In the genomic region with DNA sequence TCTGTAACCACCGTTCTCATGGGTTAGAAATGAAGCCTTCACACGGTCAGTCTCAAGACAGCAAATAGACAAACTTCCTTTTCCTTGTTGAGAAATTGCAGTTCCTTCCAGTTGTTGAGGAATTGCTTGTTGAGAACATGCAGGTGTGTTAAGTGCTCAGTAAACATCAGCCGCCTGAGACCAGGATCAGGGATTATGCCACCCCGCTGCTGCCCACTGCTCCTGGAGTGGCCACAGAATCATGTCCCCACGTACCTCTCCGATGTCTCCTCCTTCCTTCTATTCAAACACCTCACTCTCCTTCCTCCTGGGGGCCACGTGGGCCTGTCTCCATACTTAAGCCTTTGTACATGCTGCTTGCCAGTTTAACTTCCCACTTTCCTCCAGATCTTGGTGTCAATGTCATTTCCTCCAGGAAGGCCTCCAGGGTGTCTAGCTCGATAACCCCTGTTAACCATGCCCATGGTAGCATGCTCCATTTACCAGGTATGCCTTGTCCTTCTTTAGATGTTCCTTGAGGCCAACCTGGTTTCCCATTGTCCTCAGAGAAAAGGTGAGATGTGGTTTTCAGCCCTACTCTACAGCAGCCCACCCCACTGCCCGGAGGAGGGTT, we compare ENCODE assay signal across 25 cellular contexts. TPM values are rescaled to one million over a fixed set of nuclear protein-coding genes. Genes with fewer than 3 reads are reported as not detected.
DNase-seq lines count a peak whose midpoint lies in the region; ATAC-seq and TF ChIP-seq lines count a peak whose summit lies in the region.
"Had no signal": no experiment of that assay in that cellular context is flagged by ENCODE, and none has a peak within 500 bp of the region (broad histone marks: within the 10 kb centered on the region; RNA-seq: fewer than 3 reads in every experiment).

No MANE protein-coding gene starts in this region.

- intact Hi-C loops in activated CD8-positive, alpha-beta T cell treated with anti-CD3 and anti-CD28 coated beads for 36 hours (cut with micrococcal nuclease), result no loop called here
- intact Hi-C loops in mucosa of descending colon (cut with DNase I, micrococcal nuclease), result no loop called here

- no peak for DNase-seq in activated CD8-positive, alpha-beta T cell treated with anti-CD3 and anti-CD28 coated beads, Interleukin-2, amount 10 ng/mL, durations not matched to agents 7 days and 5 days
- DNase-seq in activated CD8-positive, alpha-beta T cell treated with anti-CD3 and anti-CD28 coated beads for 36 hours, result no peak
- no peak for DNase-seq in central memory CD8-positive, alpha-beta T cell (ENCODE audit: low spot score in 2 of 2)
- no peak for DNase-seq in naive B cell
- no peak for DNase-seq in mucosa of descending colon
- DNase-seq in omental fat pad (ENCODE audit: low spot score), result no peak
- no peak for DNase-seq in globus pallidus (ENCODE audit: low spot score)
- DNase-seq in glomerular visceral epithelial cell (ENCODE audit: extremely low spot score), result no peak
- DNase-seq: activated effector memory CD4-positive, alpha-beta T cell treated with Interleukin-2 at 50 U/mL for 16 hours; activated T-cell treated with anti-CD3 and anti-CD28 coated beads for 4 hours; CD4-positive, alpha-beta T cell; glutamatergic neuron; left colon; naive thymus-derived CD4-positive, alpha-beta T cell; NCI-H146; NCI-H446 treated with DMSO at 0.1 percent for 48 hours; NCI-H774; SHP77 treated with DMSO at 0.1 percent for 48 hours; substantia nigra; trophoblast cell had no signal

- no peak for ATAC-seq in activated CD8-positive, alpha-beta T cell treated with anti-CD3 and anti-CD28 coated beads, Interleukin-2, amount 10 ng/mL, durations not matched to agents 7 days and 5 days
- ATAC-seq in activated CD8-positive, alpha-beta T cell treated with anti-CD3 and anti-CD28 coated beads for 36 hours, result no peak
- ATAC-seq in central memory CD8-positive, alpha-beta T cell (replicated peaks; ENCODE audit: extremely low read depth, poor library complexity, severe bottlenecking), result no peak
- ATAC-seq in naive B cell (ENCODE audit: low read depth in 2 of 2), result no peak
- no peak for ATAC-seq in mucosa of descending colon
- ATAC-seq in omental fat pad (ENCODE audit: low FRiP score), result no peak
- ATAC-seq: activated naive CD4-positive, alpha-beta T cell treated with anti-CD3 and anti-CD28 coated beads, Interleukin-2, amount 50 U/mL, for 72 hours; left colon; naive thymus-derived CD4-positive, alpha-beta T cell; Panc1; stimulated activated memory B cell treated with anti-CD40 and anti-IgM and Interleukin-4, amounts not matched to agents 10 μg/mL and 1 μg/mL and 100 μg/mL, for 72 hours had no signal

- H3K4me3 Mint-ChIP-seq in activated CD8-positive, alpha-beta T cell treated with anti-CD3 and anti-CD28 coated beads, Interleukin-2, amount 10 ng/mL, durations not matched to agents 7 days and 5 days, result no peak overlapping the region
- no peak overlapping the region for H3K4me3 Mint-ChIP-seq in activated CD8-positive, alpha-beta T cell treated with anti-CD3 and anti-CD28 coated beads for 36 hours
- H3K4me3 Mint-ChIP-seq in central memory CD8-positive, alpha-beta T cell, result no peak overlapping the region
- no peak overlapping the region for H3K4me3 Mint-ChIP-seq in naive B cell
- H3K4me3 Mint-ChIP-seq: CD4-positive, alpha-beta T cell; naive thymus-derived CD4-positive, alpha-beta T cell; stimulated activated memory B cell treated with anti-CD40 and anti-IgM and Interleukin-4, amounts not matched to agents 10 μg/mL and 1 μg/mL and 100 μg/mL, for 72 hours had no signal

- no peaks in the 10 kb centered on the region for H3K27me3 Mint-ChIP-seq in activated CD8-positive, alpha-beta T cell treated with anti-CD3 and anti-CD28 coated beads, Interleukin-2, amount 10 ng/mL, durations not matched to agents 7 days and 5 days (ENCODE audit: low read depth)
- no peaks in the 10 kb centered on the region for H3K27me3 Mint-ChIP-seq in activated CD8-positive, alpha-beta T cell treated with anti-CD3 and anti-CD28 coated beads for 36 hours
- no peaks in the 10 kb centered on the region for H3K27me3 Mint-ChIP-seq in central memory CD8-positive, alpha-beta T cell
- no peaks in the 10 kb centered on the region for H3K27me3 Mint-ChIP-seq in naive B cell
- H3K27me3 Mint-ChIP-seq: CD4-positive, alpha-beta T cell; IgD-negative memory B cell; naive thymus-derived CD4-positive, alpha-beta T cell; stimulated activated memory B cell treated with anti-CD40 and anti-IgM and Interleukin-4, amounts not matched to agents 10 μg/mL and 1 μg/mL and 100 μg/mL, for 72 hours had no signal

- CTCF ChIA-PET in activated CD8-positive, alpha-beta T cell treated with anti-CD3 and anti-CD28 coated beads, Interleukin-2, amount 10 ng/mL, durations not matched to agents 7 days and 5 days (lab: Charles Lee), result interaction anchor here (1.5 to 15.1 kb wide), 2 partner anchors 211 to 213 kb away, joined by 4 to 251 read pairs; no protein-coding TSS in a partner anchor
- CTCF ChIA-PET in activated CD8-positive, alpha-beta T cell treated with anti-CD3 and anti-CD28 coated beads for 36 hours (lab: Charles Lee), result interaction anchor here (1.1 to 16.4 kb wide), 2 partner anchors 34 to 213 kb away, joined by 3 to 279 read pairs; a partner anchor contains a TSS

- TF ChIP-seq CTCF in activated CD8-positive, alpha-beta T cell treated with anti-CD3 and anti-CD28 coated beads for 36 hours (IDR thresholded peaks at IDR 0.05), result no peak
- TF ChIP-seq CTCF in mucosa of descending colon (IDR thresholded peaks at IDR 0.05) (no peak), omental fat pad (IDR thresholded peaks at IDR 0.05) (no peak)

- POLR2A ChIA-PET in activated CD8-positive, alpha-beta T cell treated with anti-CD3 and anti-CD28 coated beads, Interleukin-2, amount 10 ng/mL, durations not matched to agents 7 days and 5 days (lab: Charles Lee), result no interaction called here
- POLR2A ChIA-PET in activated CD8-positive, alpha-beta T cell treated with anti-CD3 and anti-CD28 coated beads for 36 hours (lab: Charles Lee), result no interaction called here

- no peaks in the 10 kb centered on the region for H3K4me1 ChIP-seq in mucosa of descending colon (ENCODE audit: low read depth)
- H3K4me1 ChIP-seq: breast epithelium had no signal

- H3K27ac Mint-ChIP-seq in activated CD8-positive, alpha-beta T cell treated with anti-CD3 and anti-CD28 coated beads, Interleukin-2, amount 10 ng/mL, durations not matched to agents 7 days and 5 days, result peak overlapping the region; percentile 22
- H3K27ac Mint-ChIP-seq in activated CD8-positive, alpha-beta T cell treated with anti-CD3 and anti-CD28 coated beads for 36 hours, result no peak overlapping the region
- H3K27ac Mint-ChIP-seq in central memory CD8-positive, alpha-beta T cell (ENCODE audit: low read depth), result peak overlapping the region; percentile 14
- H3K27ac Mint-ChIP-seq in naive B cell, result peak overlapping the region in 4 of 6 donors; percentile 22 to 79 (median 56)
- H3K27ac Mint-ChIP-seq: CD4-positive, alpha-beta T cell; IgD-negative memory B cell; stimulated activated memory B cell treated with anti-CD40 and anti-IgM and Interleukin-4, amounts not matched to agents 10 μg/mL and 1 μg/mL and 100 μg/mL, for 72 hours had no signal

- H3K9me3 ChIP-seq in mucosa of descending colon, result no peaks in the 10 kb centered on the region
- H3K9me3 ChIP-seq: breast epithelium had no signal

- peaks cover 8% of the 10 kb centered on the region for H3K36me3 Mint-ChIP-seq in activated CD8-positive, alpha-beta T cell treated with anti-CD3 and anti-CD28 coated beads, Interleukin-2, amount 10 ng/mL, durations not matched to agents 7 days and 5 days (ENCODE audit: low read depth)
- H3K36me3 Mint-ChIP-seq in activated CD8-positive, alpha-beta T cell treated with anti-CD3 and anti-CD28 coated beads for 36 hours (ENCODE audit: low read depth), result peaks cover 2% of the 10 kb centered on the region
- peaks cover 18% of the 10 kb centered on the region for H3K36me3 Mint-ChIP-seq in central memory CD8-positive, alpha-beta T cell (ENCODE audit: insufficient read depth)
- H3K36me3 Mint-ChIP-seq in naive B cell, result peaks cover 4 to 34% of the 10 kb centered on the region in 2 donors
- H3K36me3 Mint-ChIP-seq: activated naive CD4-positive, alpha-beta T cell treated with anti-CD3 and anti-CD28 coated beads, Interleukin-2, amount 50 U/mL, for 72 hours had no signal

- no peaks in the 10 kb centered on the region for H3K9me3 Mint-ChIP-seq in activated CD8-positive, alpha-beta T cell treated with anti-CD3 and anti-CD28 coated beads, Interleukin-2, amount 10 ng/mL, durations not matched to agents 7 days and 5 days (ENCODE audit: insufficient read depth)
- H3K9me3 Mint-ChIP-seq in activated CD8-positive, alpha-beta T cell treated with anti-CD3 and anti-CD28 coated beads for 36 hours, result no peaks in the 10 kb centered on the region
- no peaks in the 10 kb centered on the region for H3K9me3 Mint-ChIP-seq in central memory CD8-positive, alpha-beta T cell
- H3K9me3 Mint-ChIP-seq in naive B cell, result no peaks in the 10 kb centered on the region
- H3K9me3 Mint-ChIP-seq: activated naive CD4-positive, alpha-beta T cell treated with anti-CD3 and anti-CD28 coated beads, Interleukin-2, amount 50 U/mL, for 72 hours; CD4-positive, alpha-beta T cell; IgD-negative memory B cell; naive thymus-derived CD4-positive, alpha-beta T cell; stimulated activated memory B cell treated with anti-CD40 and anti-IgM and Interleukin-4, amounts not matched to agents 10 μg/mL and 1 μg/mL and 100 μg/mL, for 72 hours had no signal

- no peak overlapping the region for H3K4me3 ChIP-seq in mucosa of descending colon
- H3K4me3 ChIP-seq: breast epithelium had no signal

- no peaks in the 10 kb centered on the region for H3K4me1 Mint-ChIP-seq in activated CD8-positive, alpha-beta T cell treated with anti-CD3 and anti-CD28 coated beads, Interleukin-2, amount 10 ng/mL, durations not matched to agents 7 days and 5 days (ENCODE audit: low read depth)
- H3K4me1 Mint-ChIP-seq in activated CD8-positive, alpha-beta T cell treated with anti-CD3 and anti-CD28 coated beads for 36 hours (ENCODE audit: low read depth), result no peaks in the 10 kb centered on the region
- H3K4me1 Mint-ChIP-seq in central memory CD8-positive, alpha-beta T cell, result peaks cover 4% of the 10 kb centered on the region
- H3K4me1 Mint-ChIP-seq in naive B cell, result peaks cover 5 to 19% (median 9%) of the 10 kb centered on the region in 3 donors
- H3K4me1 Mint-ChIP-seq: naive thymus-derived CD4-positive, alpha-beta T cell had no signal

- no peaks in the 10 kb centered on the region for H3K36me3 ChIP-seq in mucosa of descending colon (ENCODE audit: low read depth)
- H3K36me3 ChIP-seq: breast epithelium had no signal

RNA-seq across cellular contexts. Expression of a gene that starts 33.8 kb away (rescaled TPM):
- total RNA-seq in activated CD8-positive, alpha-beta T cell treated with anti-CD3 and anti-CD28 coated beads, Interleukin-2, amount 10 ng/mL, durations not matched to agents 7 days and 5 days, result 10 to 100 TPM; 45.1 to 49.4 TPM
- total RNA-seq in activated CD8-positive, alpha-beta T cell treated with anti-CD3 and anti-CD28 coated beads for 36 hours, result 10 to 100 TPM; 72.9 to 74.9 TPM
- polyA plus RNA-seq in naive B cell (ENCODE audit: low read depth in 6 of 6), result 10 to 100 TPM; 20.0 to 40.2 (median 27.7) TPM
- total RNA-seq in mucosa of descending colon, result 10 to 100 TPM; 16.1 to 26.5 (median 22.2) TPM
- 10 to 100 TPM; 20.5 to 29.1 (median 26.1) TPM for total RNA-seq in omental fat pad

RNA-seq across cellular contexts. Expression of a gene that starts 58.1 kb away (rescaled TPM):
- total RNA-seq in activated CD8-positive, alpha-beta T cell treated with anti-CD3 and anti-CD28 coated beads, Interleukin-2, amount 10 ng/mL, durations not matched to agents 7 days and 5 days, result 100 to 1,000 TPM; 122 to 129 TPM
- 10 to 100 TPM; 68.0 to 79.8 TPM for total RNA-seq in activated CD8-positive, alpha-beta T cell treated with anti-CD3 and anti-CD28 coated beads for 36 hours
- polyA plus RNA-seq in naive B cell (ENCODE audit: low read depth in 6 of 6), result 100 to 1,000 TPM; 386 to 553 (median 418) TPM
- 100 to 1,000 TPM; 174 to 194 (median 190) TPM for total RNA-seq in mucosa of descending colon
- total RNA-seq in omental fat pad, result 100 to 1,000 TPM; 174 to 267 (median 238) TPM
